In the genomic region with DNA sequence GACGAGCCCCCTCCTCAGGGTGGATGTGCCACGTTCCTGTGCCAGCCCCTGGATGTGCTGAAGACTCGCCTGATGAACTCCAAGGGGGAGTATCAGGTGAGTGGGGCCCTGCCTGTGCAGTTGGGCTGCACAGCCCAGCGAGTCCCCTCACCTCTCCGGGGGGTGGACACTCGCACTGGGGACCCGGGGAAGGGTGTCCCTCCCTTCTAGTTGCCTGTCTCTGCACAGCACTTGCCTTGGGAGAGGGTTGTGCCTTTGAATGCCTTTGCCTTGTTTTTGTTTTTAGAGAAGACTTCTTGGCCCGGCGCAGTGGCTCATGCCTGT, we compare ENCODE assay signal across 8 cellular contexts.
"Had no signal": no experiment of that assay in that cellular context is flagged by ENCODE, and none has a peak within 500 bp of the region (broad histone marks: within the 10 kb centered on the region; RNA-seq: fewer than 3 reads in every experiment).

No MANE protein-coding gene starts in this region.

- H3K9me3 Mint-ChIP-seq: GM23338, H9, HFFc6 had no signal

- FAIRE-seq: H1, H54, HTR-8/SVneo had no signal

- H3K27ac Mint-ChIP-seq: GM23338, H9, HFFc6 had no signal

- H3K4me3 ChIP-seq: GM23338 had no signal

- ATAC-seq: GM23338 had no signal

- DNase-seq: H9, HCEC 1CT, HFFc6, IMR-90 had no signal

- H3K4me3 Mint-ChIP-seq: GM23338, H9, HFFc6 had no signal
